Comparison of ENCODE assay signal across 8 cellular contexts in the genomic region with DNA sequence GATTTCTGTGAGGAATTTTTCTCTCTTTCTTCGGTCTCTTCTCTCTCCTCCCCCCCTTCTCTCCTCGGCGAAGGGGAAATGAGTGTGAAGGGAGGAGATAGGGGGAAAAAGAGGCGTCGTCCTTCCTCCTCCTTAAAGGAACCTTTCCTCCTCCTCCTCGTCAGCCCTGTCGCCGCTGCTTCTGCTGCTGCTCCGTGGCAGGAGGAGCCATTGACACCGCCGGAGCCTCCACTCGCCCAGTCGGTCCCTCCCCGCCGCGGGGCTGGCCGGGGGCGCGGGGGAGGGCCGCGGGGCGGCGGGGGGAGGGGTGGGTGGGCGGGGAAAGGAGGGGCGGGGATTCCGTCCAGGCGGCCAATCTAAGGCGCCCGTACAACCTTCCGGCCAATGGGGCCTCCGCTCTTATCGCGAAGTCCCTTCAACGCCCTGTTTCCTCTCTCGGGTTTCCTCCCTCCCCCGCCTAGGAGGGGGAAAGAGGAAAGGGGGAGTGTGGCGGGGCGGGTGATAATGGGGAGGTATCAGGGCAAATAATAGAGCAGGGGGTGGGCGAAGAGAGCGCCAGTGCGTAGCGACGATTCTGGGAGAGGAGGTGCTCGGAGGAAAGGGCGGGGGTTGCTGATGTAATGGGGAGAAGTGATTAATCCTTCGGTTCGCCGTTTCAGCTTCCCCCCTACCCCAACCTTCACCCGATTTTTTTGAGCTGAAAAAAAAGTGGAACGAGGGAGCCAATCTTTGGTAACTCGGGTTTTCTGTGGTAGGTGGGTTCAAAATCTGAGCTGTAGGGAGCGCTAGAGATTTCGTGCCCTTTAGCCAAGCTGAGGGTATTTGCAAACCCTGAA. TPM values are rescaled to one million over a fixed set of nuclear protein-coding genes. Genes with fewer than 3 reads are reported as not detected.
DNase-seq lines count a peak whose midpoint lies in the region; ATAC-seq and TF ChIP-seq lines count a peak whose summit lies in the region.

A gene (minus strand): TSS at position 238 of the 836 bp plus-strand sequence. CDS start 778 bp downstream, outside the sequence.

- peak within 1 kb of the TSS; percentile 90 for H3K27ac ChIP-seq in PC-3 (ENCODE audit: low read length)

- peak within 1 kb of the TSS; percentile 88 for H2AFZ ChIP-seq in PC-3 (ENCODE audit: low read length)

- no peaks in the 10 kb centered on the region for H3K9me3 ChIP-seq in PC-3 (ENCODE audit: low read length)

- no peaks in the 10 kb centered on the region for H3K27me3 ChIP-seq in PC-3 (ENCODE audit: low read length)

- no peaks in the 10 kb centered on the region for H3K36me3 ChIP-seq in PC-3 (ENCODE audit: low read depth, low read length)

- BruUV-seq in PC-3 (replicated peaks; lab: Mats Ljungman, UMichigan): no TSS peak

- no peaks in the 10 kb centered on the region for H3K9me2 ChIP-seq in PC-3 (replicated peaks; ENCODE audit: low read length)

- peak within 1 kb of the TSS; percentile 86 for H3K9ac ChIP-seq in PC-3 (ENCODE audit: low read length)

- H3K4me3 ChIP-seq in Jurkat, Clone E6-1 (ENCODE audit: low read length): peak within 1 kb of the TSS; percentile 66
- peak within 1 kb of the TSS; percentile 86 for H3K4me3 ChIP-seq in PC-3 (ENCODE audit: low read length)
- peak within 1 kb of the TSS; percentile 89 for H3K4me3 ChIP-seq in epithelial cell of proximal tubule (ENCODE audit: low read depth, low read length)

- CTCF ChIA-PET in PC-3 (lab: Charles Lee): interaction anchor here (0.6 to 1.9 kb wide), 5 partner anchors 8 to 469 kb away, joined by 3 to 16 read pairs (median 3); no protein-coding TSS in a partner anchor

- H3F3A ChIP-seq in PC-3 (ENCODE audit: low read length, unreplicated experiment): no peaks in the 10 kb centered on the region

- peaks cover 14% of the 10 kb centered on the region for H3K4me1 ChIP-seq in PC-3 (ENCODE audit: insufficient read depth, low read length)

- TF ChIP-seq CTCF in PC-3 (conservative IDR thresholded peaks at IDR 0.05; ENCODE audit: low read depth, low read length) (peak; percentile 65), epithelial cell of proximal tubule (conservative IDR thresholded peaks at IDR 0.05; ENCODE audit: low read depth, low read length) (peak; percentile 72)

- DNase-seq in DMS53 treated with DMSO at 0.1 percent for 48 hours (lab: John Stamatoyannopoulos, UW; ENCODE audit: unreplicated experiment): peak; percentile 95
- peak; percentile 89 for DNase-seq in Jurkat, Clone E6-1 (ENCODE audit: low read depth, low spot score)
- peak; percentile 98 for DNase-seq in PC-3
- DNase-seq in activated T-cell treated with anti-CD3 and anti-CD28 coated beads for 48 hours (ENCODE audit: low read depth): peak; percentile 85
- DNase-seq in epithelial cell of proximal tubule (ENCODE audit: low read depth): peak; percentile 88
- peak; percentile 97 for DNase-seq in mucosa of gallbladder (ENCODE audit: low spot score)
- peak; percentile 89 to 95 for DNase-seq in stimulated activated CD8-positive, alpha-beta memory T cell treated with anti-CD3 and anti-CD28 coated beads, Interleukin-4, amount 100 ng/mL, for 4 hours (ENCODE audit: low read depth in 2 of 2, low spot score in 1 of 2)

- peaks cover 41% of the 10 kb centered on the region for H3K79me2 ChIP-seq in PC-3 (ENCODE audit: low read length)

- POLR2A ChIA-PET in PC-3 (lab: Charles Lee; ENCODE audit: unreplicated experiment): interaction anchor here (0.6 to 1.2 kb wide), 4 partner anchors 40 to 200 kb away, joined by 3 to 5 read pairs (median 3); no protein-coding TSS in a partner anchor

- intact Hi-C loops in PC-3 (cut with micrococcal nuclease): loop anchor here (1.0 kb wide), 2 partner anchors 200 to 514 kb away; no protein-coding TSS in a partner anchor

- peaks cover 30% of the 10 kb centered on the region for H4K20me1 ChIP-seq in PC-3 (ENCODE audit: low read length)

- peak within 1 kb of the TSS; percentile 95 for H3K4me2 ChIP-seq in PC-3 (ENCODE audit: low read length)

- peak; percentile 87 for ATAC-seq in GM21619 (IDR thresholded peaks at IDR 0.05; ENCODE audit: unreplicated experiment)
- ATAC-seq in PC-3: peak; percentile 81

RNA-seq across cellular contexts. Expression of the gene that starts here (rescaled TPM):
- polyA plus RNA-seq in Jurkat, Clone E6-1 (2012; ENCODE audit: insufficient read depth, insufficient read length): 14.8 TPM
- total RNA-seq in PC-3 (2014; rRNA removed): 34.8 and 39.6 TPM in 2 replicates
- 20.0 and 36.7 TPM in 2 replicates for total RNA-seq in epithelial cell of proximal tubule
- total RNA-seq in mucosa of gallbladder: 58.2 TPM

Comparison
In these comparisons a context has a peak if more than half of its experiments do, and no peak if none do; other contexts are left out.
1. Peak in every context shown above with its lines: DNase-seq, ATAC-seq, H3K4me3 ChIP-seq and H3K27ac ChIP-seq.